In the genomic region with DNA sequence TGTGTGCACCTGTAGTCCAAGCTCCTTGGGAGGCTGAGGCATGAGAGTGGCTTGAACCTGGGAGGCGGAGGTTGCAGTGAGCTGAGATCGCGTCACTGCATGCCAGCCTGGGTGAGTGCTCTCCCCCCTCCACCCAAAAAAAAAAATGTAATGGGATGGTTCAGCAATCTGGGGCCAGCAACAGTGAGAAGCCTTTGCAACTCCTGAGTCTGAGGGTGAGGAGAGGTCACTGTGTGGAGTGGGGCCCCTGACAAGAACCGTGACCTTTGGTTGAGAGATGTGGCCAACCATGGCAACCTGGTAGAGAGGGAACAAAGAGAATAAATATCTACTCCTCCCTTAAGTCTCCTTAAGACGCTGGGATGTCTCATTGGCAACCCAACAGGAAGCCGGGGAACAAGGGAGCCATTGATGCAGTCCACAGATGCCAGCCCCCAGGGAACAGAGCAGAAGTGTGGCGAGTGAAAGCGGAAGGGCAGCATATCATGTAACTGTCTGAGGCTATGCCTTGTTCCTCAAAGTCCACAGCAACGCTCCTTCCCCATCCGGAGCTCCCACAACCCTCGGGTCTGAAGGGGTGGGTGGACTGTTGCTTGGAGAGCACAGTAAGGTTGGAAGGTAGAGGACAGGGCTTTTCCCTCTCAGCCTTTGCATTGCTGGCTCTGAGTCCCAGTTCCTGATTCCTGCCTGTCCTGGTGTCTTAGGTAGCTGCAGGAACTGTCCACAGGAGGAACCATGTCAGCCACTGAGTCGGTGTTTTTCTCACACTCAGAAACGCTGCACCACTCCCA, we compare ENCODE assay signal across 9 cellular contexts. TPM values are rescaled to one million over a fixed set of nuclear protein-coding genes. Genes with fewer than 3 reads are reported as not detected.
DNase-seq lines count a peak whose midpoint lies in the region; ATAC-seq and TF ChIP-seq lines count a peak whose summit lies in the region.
"Had no signal": no experiment of that assay in that cellular context is flagged by ENCODE, and none has a peak within 500 bp of the region (broad histone marks: within the 10 kb centered on the region; RNA-seq: fewer than 3 reads in every experiment).

No MANE protein-coding gene starts in this region.

- no peaks in the 10 kb centered on the region for H3K36me3 Mint-ChIP-seq in activated B cell treated with CpG ODN at 0.5 μM for 24 hours (ENCODE audit: low read depth)
- H3K36me3 Mint-ChIP-seq in stimulated activated naive B cell treated with anti-CD40 and anti-IgM and Interleukin-4, amounts not matched to agents 10 μg/mL and 1 μg/mL and 100 μg/mL, for 72 hours = no peaks in the 10 kb centered on the region

- intact Hi-C loops in activated B cell treated with CpG ODN at 0.5 μM for 24 hours (cut with micrococcal nuclease) = no loop called here

- CTCF ChIA-PET in activated B cell treated with CpG ODN at 0.5 μM for 24 hours (lab: Charles Lee) = interaction anchor here (0.7 to 1.2 kb wide), 2 partner anchors 8 to 107 kb away, joined by 3 read pairs; no protein-coding TSS in a partner anchor

- ATAC-seq in HG02798 (IDR thresholded peaks at IDR 0.05; ENCODE audit: poor library complexity, unreplicated experiment) (peak; percentile 36), activated B cell treated with CpG ODN at 0.5 μM for 24 hours (ENCODE audit: low read depth) (peak; percentile 85), GM21528 (IDR thresholded peaks at IDR 0.05; ENCODE audit: low FRiP score, unreplicated experiment) (no peak), HG03520 (IDR thresholded peaks at IDR 0.05; ENCODE audit: unreplicated experiment) (no peak)
- ATAC-seq in stimulated activated naive B cell treated with anti-CD40 and anti-IgM and Interleukin-4, amounts not matched to agents 10 μg/mL and 1 μg/mL and 100 μg/mL, for 72 hours (replicated peaks) = peak; percentile 91

- H3K4me1 Mint-ChIP-seq in activated B cell treated with CpG ODN at 0.5 μM for 24 hours = peaks cover 32% of the 10 kb centered on the region
- H3K4me1 Mint-ChIP-seq in stimulated activated naive B cell treated with anti-CD40 and anti-IgM and Interleukin-4, amounts not matched to agents 10 μg/mL and 1 μg/mL and 100 μg/mL, for 72 hours = peaks cover 21 to 35% of the 10 kb centered on the region in 2 donors

- H3K27ac Mint-ChIP-seq in activated B cell treated with CpG ODN at 0.5 μM for 24 hours = peak overlapping the region; percentile 46
- peak overlapping the region; percentile 83 for H3K27ac Mint-ChIP-seq in stimulated activated naive B cell treated with anti-CD40 and anti-IgM and Interleukin-4, amounts not matched to agents 10 μg/mL and 1 μg/mL and 100 μg/mL, for 72 hours

- DNase-seq in activated B cell treated with CpG ODN at 0.5 μM for 24 hours (peak; percentile 43), islet precursor cell (peak; percentile 95), DMS79 treated with DMSO at 0.1 percent for 48 hours (lab: John Stamatoyannopoulos, UW) (no peak), NCI-H2029 (lab: John Stamatoyannopoulos, UW) (no peak)
- peak; percentile 70 for DNase-seq in stimulated activated naive B cell treated with anti-CD40 and anti-IgM and Interleukin-4, amounts not matched to agents 10 μg/mL and 1 μg/mL and 100 μg/mL, for 72 hours

- POLR2A ChIA-PET in activated B cell treated with CpG ODN at 0.5 μM for 24 hours (lab: Charles Lee) = interaction anchor here (0.9 to 1.9 kb wide), 2 partner anchors 8 to 11 kb away, joined by 3 to 8 read pairs; partner anchors contain the start of genes TENT5B and TRNP1

- peak overlapping the region; percentile 56 for H3K4me3 Mint-ChIP-seq in activated B cell treated with CpG ODN at 0.5 μM for 24 hours
- peak overlapping the region; percentile 60 to 69 for H3K4me3 Mint-ChIP-seq in stimulated activated naive B cell treated with anti-CD40 and anti-IgM and Interleukin-4, amounts not matched to agents 10 μg/mL and 1 μg/mL and 100 μg/mL, for 72 hours

- H3K27me3 Mint-ChIP-seq in activated B cell treated with CpG ODN at 0.5 μM for 24 hours = peaks cover 2% of the 10 kb centered on the region
- H3K27me3 Mint-ChIP-seq in stimulated activated naive B cell treated with anti-CD40 and anti-IgM and Interleukin-4, amounts not matched to agents 10 μg/mL and 1 μg/mL and 100 μg/mL, for 72 hours = peaks cover 5 to 8% of the 10 kb centered on the region in 2 donors

- H3K9me3 Mint-ChIP-seq in activated B cell treated with CpG ODN at 0.5 μM for 24 hours = no peaks in the 10 kb centered on the region
- no peaks in the 10 kb centered on the region for H3K9me3 Mint-ChIP-seq in stimulated activated naive B cell treated with anti-CD40 and anti-IgM and Interleukin-4, amounts not matched to agents 10 μg/mL and 1 μg/mL and 100 μg/mL, for 72 hours

- TF ChIP-seq CTCF in activated B cell treated with CpG ODN at 0.5 μM for 24 hours (IDR thresholded peaks at IDR 0.05) = no peak

RNA-seq across cellular contexts. Expression of gene TRNP1, which starts 8.3 kb away (rescaled TPM):
- 0.24 and 0.44 TPM in 2 replicates for total RNA-seq in activated B cell treated with CpG ODN at 0.5 μM for 24 hours

RNA-seq across cellular contexts. Expression of gene TENT5B, which starts 10.9 kb away (rescaled TPM):
- total RNA-seq in activated B cell treated with CpG ODN at 0.5 μM for 24 hours = not detected in 2 replicates
- total RNA-seq: T-helper 1 cell treated with Interleukin-12 subunit alpha and Interleukin-12 subunit beta and Interleukin-4 antibody, amounts not matched to agents 30 ng/mL and 1 ng/mL, for 36 hours had no signal

RNA-seq across cellular contexts. Expression of gene KDF1, which starts 41.5 kb away (rescaled TPM):
- 0.59 and 0.75 TPM in 2 replicates for total RNA-seq in activated B cell treated with CpG ODN at 0.5 μM for 24 hours
- total RNA-seq: T-helper 1 cell treated with Interleukin-12 subunit alpha and Interleukin-12 subunit beta and Interleukin-4 antibody, amounts not matched to agents 30 ng/mL and 1 ng/mL, for 36 hours had no signal

Comparison
In these comparisons a context has a peak if more than half of its experiments do, and no peak if none do; other contexts are left out.
1. ATAC-seq: peak in HG02798 (single experiment), activated B cell treated with CpG ODN at 0.5 μM for 24 hours (single experiment) and stimulated activated naive B cell treated with anti-CD40 and anti-IgM and Interleukin-4, amounts not matched to agents 10 μg/mL and 1 μg/mL and 100 μg/mL, for 72 hours (2 of 2); none in GM21528 (single experiment) and HG03520 (single experiment).
2. DNase-seq: peak in activated B cell treated with CpG ODN at 0.5 μM for 24 hours (single experiment), islet precursor cell (single experiment) and stimulated activated naive B cell treated with anti-CD40 and anti-IgM and Interleukin-4, amounts not matched to agents 10 μg/mL and 1 μg/mL and 100 μg/mL, for 72 hours (single experiment); none in DMS79 treated with DMSO at 0.1 percent for 48 hours (single experiment) and NCI-H2029 (single experiment).